In genomic region chr9:84849049-84849448, GRCh38 we compare ENCODE assay signal across 20 cellular contexts.
DNase-seq lines count a peak whose midpoint lies in the region; ATAC-seq and TF ChIP-seq lines count a peak whose summit lies in the region.
"Had no signal": no experiment of that assay in that cellular context is flagged by ENCODE, and none has a peak within 500 bp of the region (broad histone marks: within the 10 kb centered on the region; RNA-seq: fewer than 3 reads in every experiment).

No MANE protein-coding gene starts in this region.

- no peaks in the 10 kb centered on the region for H3K36me3 Mint-ChIP-seq in MCF 10A (ENCODE audit: insufficient read depth, unreplicated experiment)
- H3K36me3 Mint-ChIP-seq in brain = peaks cover under 1% of the 10 kb centered on the region
- no peaks in the 10 kb centered on the region for H3K36me3 Mint-ChIP-seq in stimulated activated memory B cell treated with anti-CD40 and anti-IgM and Interleukin-4, amounts not matched to agents 10 μg/mL and 1 μg/mL and 100 μg/mL, for 72 hours
- H3K36me3 Mint-ChIP-seq: CD4-positive, CD25-positive, alpha-beta regulatory T cell; CD8-positive, alpha-beta T cell had no signal

- intact Hi-C loops in MCF 10A (cut with micrococcal nuclease) (no loop called here), breast epithelium (cut with DNase I; ENCODE audit: low total_unique reads) (no loop called here)

- H3K4me1 ChIP-seq in breast epithelium = peaks cover 0 to 5% of the 10 kb centered on the region in 2 donors
- H3K4me1 ChIP-seq: Caco-2 had no signal

- no TSS peak for BruUV-seq in MCF 10A (replicated peaks; lab: Mats Ljungman, UMichigan)

- ATAC-seq in stimulated activated memory B cell treated with anti-CD40 and anti-IgM and Interleukin-4, amounts not matched to agents 10 μg/mL and 1 μg/mL and 100 μg/mL, for 72 hours = peak; percentile 52
- ATAC-seq in GM21576 (IDR thresholded peaks at IDR 0.05; ENCODE audit: unreplicated experiment) = no peak
- ATAC-seq: A549; CD8-positive, alpha-beta T cell; GM23338 had no signal

- H3K4me3 ChIP-seq in breast epithelium = no peak overlapping the region
- H3K4me3 ChIP-seq: A549, BLaER1, GM23338, HAP-1 had no signal

- H3K27me3 Mint-ChIP-seq in MCF 10A (ENCODE audit: insufficient read depth, unreplicated experiment) = no peaks in the 10 kb centered on the region
- peaks cover 6% of the 10 kb centered on the region for H3K27me3 Mint-ChIP-seq in brain
- no peaks in the 10 kb centered on the region for H3K27me3 Mint-ChIP-seq in stimulated activated memory B cell treated with anti-CD40 and anti-IgM and Interleukin-4, amounts not matched to agents 10 μg/mL and 1 μg/mL and 100 μg/mL, for 72 hours
- H3K27me3 Mint-ChIP-seq: B cell; CD4-positive, CD25-positive, alpha-beta regulatory T cell had no signal

- peaks cover 25% of the 10 kb centered on the region for H3K4me1 Mint-ChIP-seq in MCF 10A (ENCODE audit: insufficient read depth, unreplicated experiment)
- H3K4me1 Mint-ChIP-seq in brain = peaks cover 83% of the 10 kb centered on the region
- H3K4me1 Mint-ChIP-seq in stimulated activated memory B cell treated with anti-CD40 and anti-IgM and Interleukin-4, amounts not matched to agents 10 μg/mL and 1 μg/mL and 100 μg/mL, for 72 hours = no peaks in the 10 kb centered on the region
- H3K4me1 Mint-ChIP-seq: B cell; CD4-positive, CD25-positive, alpha-beta regulatory T cell had no signal

- H3K36me3 ChIP-seq in breast epithelium = no peaks in the 10 kb centered on the region
- H3K36me3 ChIP-seq: BLaER1, HAP-1 had no signal

- no peak for DNase-seq in MCF 10A (ENCODE audit: unreplicated experiment)
- DNase-seq in breast epithelium (ENCODE audit: low spot score in 2 of 2) = no peak
- DNase-seq in activated CD8-positive, alpha-beta memory T cell treated with anti-CD3 and anti-CD28 coated beads, Interleukin-2, amount 50 U/mL, for 4 hours = no peak
- DNase-seq in activated CD4-positive, alpha-beta T cell treated with anti-CD3 and anti-CD28 coated beads for 48 hours = no peak
- DNase-seq: 8988T; Caco-2; CD4-positive, CD25-positive, alpha-beta regulatory T cell; CD8-positive, alpha-beta T cell; DMS153; DND-41; HFFc6 had no signal

- TF ChIP-seq CTCF in MCF 10A (IDR thresholded peaks at IDR 0.05; ENCODE audit: unreplicated experiment) (no peak), breast epithelium (IDR thresholded peaks at IDR 0.05) (no peak), brain (conservative IDR thresholded peaks at IDR 0.05) (no peak)

- no peaks in the 10 kb centered on the region for H3K27me3 ChIP-seq in breast epithelium
- H3K27me3 ChIP-seq: BLaER1 had no signal

- H3K9me3 Mint-ChIP-seq in MCF 10A (ENCODE audit: unreplicated experiment) (no peaks in the 10 kb centered on the region), brain (peaks cover 0 to 3% (median 0%) of the 10 kb centered on the region in 5 experiments)
- H3K9me3 Mint-ChIP-seq in stimulated activated memory B cell treated with anti-CD40 and anti-IgM and Interleukin-4, amounts not matched to agents 10 μg/mL and 1 μg/mL and 100 μg/mL, for 72 hours = no peaks in the 10 kb centered on the region
- H3K9me3 Mint-ChIP-seq: CD8-positive, alpha-beta T cell had no signal

- H3K4me3 Mint-ChIP-seq in MCF 10A (ENCODE audit: unreplicated experiment) (no peak overlapping the region), brain (no peak overlapping the region)
- H3K4me3 Mint-ChIP-seq in stimulated activated memory B cell treated with anti-CD40 and anti-IgM and Interleukin-4, amounts not matched to agents 10 μg/mL and 1 μg/mL and 100 μg/mL, for 72 hours = no peak overlapping the region
- H3K4me3 Mint-ChIP-seq: B cell; CD4-positive, CD25-positive, alpha-beta regulatory T cell; CD8-positive, alpha-beta T cell; GM23338; HFFc6 had no signal

- CTCF ChIA-PET in MCF 10A (lab: Yijun Ruan, JAX) = interaction anchor here (0.6 to 0.8 kb wide), 3 partner anchors 10 to 891 kb away, joined by 3 to 5 read pairs (median 3); no protein-coding TSS in a partner anchor

- no peak overlapping the region for H3K27ac ChIP-seq in breast epithelium
- H3K27ac ChIP-seq: BLaER1, C4-2B had no signal

- no peaks in the 10 kb centered on the region for H3K9me3 ChIP-seq in breast epithelium
- H3K9me3 ChIP-seq: BLaER1, Caco-2, HAP-1 had no signal

- no peak for TF ChIP-seq POLR2A in breast epithelium (IDR thresholded peaks at IDR 0.05)

- H3K27ac Mint-ChIP-seq in MCF 10A (ENCODE audit: low read depth, unreplicated experiment) (peak overlapping the region; percentile 66), brain (peak overlapping the region in 3 of 5 experiments; percentile 15 to 40 (median 19))
- H3K27ac Mint-ChIP-seq in stimulated activated memory B cell treated with anti-CD40 and anti-IgM and Interleukin-4, amounts not matched to agents 10 μg/mL and 1 μg/mL and 100 μg/mL, for 72 hours = no peak overlapping the region
- H3K27ac Mint-ChIP-seq: B cell; CD4-positive, CD25-positive, alpha-beta regulatory T cell; CD8-positive, alpha-beta T cell; GM23338; HFFc6 had no signal

- POLR2A ChIA-PET in MCF 10A (lab: Yijun Ruan, JAX) = no interaction called here
